Comparison of ENCODE assay signal across 18 cellular contexts in the genomic region with DNA sequence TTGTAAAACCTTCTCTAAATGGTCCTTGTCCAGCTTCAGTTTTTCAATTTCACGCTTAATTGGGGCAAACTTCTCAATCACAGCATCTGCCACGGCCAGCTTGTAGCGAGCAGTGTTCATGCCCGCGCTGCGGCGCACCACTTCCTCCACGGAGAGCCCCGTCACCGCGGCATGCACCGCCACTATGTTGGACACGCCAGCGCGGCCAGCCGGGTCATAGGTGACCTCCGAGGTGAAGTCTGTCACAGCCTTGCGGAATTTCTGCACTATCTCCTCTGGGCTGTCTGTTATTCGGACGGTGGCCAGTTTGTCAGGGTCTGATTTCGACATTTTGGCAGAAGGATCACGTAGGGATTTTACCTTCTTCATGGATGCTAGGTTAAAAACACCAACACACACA. TPM values are rescaled to one million over a fixed set of nuclear protein-coding genes. Genes with fewer than 3 reads are reported as not detected.
DNase-seq lines count a peak whose midpoint lies in the region; ATAC-seq and TF ChIP-seq lines count a peak whose summit lies in the region.
"Had no signal": no experiment of that assay in that cellular context is flagged by ENCODE, and none has a peak within 500 bp of the region (broad histone marks: within the 10 kb centered on the region; RNA-seq: fewer than 3 reads in every experiment).

No MANE protein-coding gene starts in this region.

- ATAC-seq in GM21529 (IDR thresholded peaks at IDR 0.05; ENCODE audit: unreplicated experiment) (no peak), HG03196 (IDR thresholded peaks at IDR 0.05; ENCODE audit: unreplicated experiment) (no peak)
- ATAC-seq: HCT116 had no signal

- no peak overlapping the region for H3K56ac ChIP-seq in H9 (ENCODE audit: insufficient read length, low read depth, low read length)

- no peak overlapping the region for H2AK5ac ChIP-seq in H9 (ENCODE audit: insufficient read length, low read length)
- no peak overlapping the region for H2AK5ac ChIP-seq in trophoblast cell (ENCODE audit: low read length)

- no peak overlapping the region for H2BK15ac ChIP-seq in H9 (ENCODE audit: low read depth, low read length)

- peaks cover 0 to 3% of the 10 kb centered on the region in 2 experiments for H3K36me3 ChIP-seq in trophoblast cell (ENCODE audit: control insufficient read depth in 1 of 2, insufficient read depth in 2 of 2, low read length in 2 of 2)
- H3K36me3 ChIP-seq: BE2C had no signal

- no peak overlapping the region for H2BK5ac ChIP-seq in H9 (ENCODE audit: insufficient read length, low read length)
- no peak overlapping the region for H2BK5ac ChIP-seq in trophoblast cell (ENCODE audit: low read depth, low read length, poor library complexity)

- no peaks in the 10 kb centered on the region for H4K20me1 ChIP-seq in H9 (ENCODE audit: control insufficient read depth, insufficient read depth, insufficient read length)
- H4K20me1 ChIP-seq: BLaER1 treated with 17β-estradiol and CSF1 and Interleukin-3, amounts not matched to agents 10 nM and 100 nM had no signal

- no peaks in the 10 kb centered on the region for H3K79me1 ChIP-seq in H9 (ENCODE audit: insufficient read depth, low read depth, low read length, poor library complexity, severe bottlenecking)
- H3K79me1 ChIP-seq in trophoblast cell (ENCODE audit: low read length), result no peaks in the 10 kb centered on the region

- H3K4ac ChIP-seq in H9 (ENCODE audit: low read depth, low read length) (no peak overlapping the region), trophoblast cell (ENCODE audit: low read depth, low read length) (no peak overlapping the region)

- TF ChIP-seq CTCF in H9 (conservative IDR thresholded peaks at IDR 0.05), result no peak

- no peak overlapping the region for H3K18ac ChIP-seq in H9 (ENCODE audit: insufficient read length, low read depth, low read length)
- no peak overlapping the region for H3K18ac ChIP-seq in trophoblast cell (ENCODE audit: low read length)

- H3K27me3 Mint-ChIP-seq in H9 (ENCODE audit: low read depth), result no peaks in the 10 kb centered on the region
- H3K27me3 Mint-ChIP-seq: CD4-positive, alpha-beta T cell; CD8-positive, alpha-beta memory T cell had no signal

- H3K27ac ChIP-seq in H9 (ENCODE audit: insufficient read length, low read depth, low read length) (no peak overlapping the region), trophoblast cell (ENCODE audit: low read depth, low read length) (no peak overlapping the region)
- H3K27ac ChIP-seq: BLaER1 treated with 17β-estradiol and CSF1 and Interleukin-3, amounts not matched to agents 10 nM and 100 nM; GM23248 had no signal

- H2AFZ ChIP-seq in H9 (ENCODE audit: low read length) (no peak overlapping the region), trophoblast cell (ENCODE audit: insufficient read depth, low read length, poor library complexity) (no peak overlapping the region)
- H2AFZ ChIP-seq: GM23248 had no signal

- H3K9ac ChIP-seq in H9 (ENCODE audit: extremely low read depth, insufficient read length, low read length) (no peak overlapping the region), trophoblast cell (ENCODE audit: low read length) (no peak overlapping the region)
- H3K9ac ChIP-seq: BLaER1 treated with 17β-estradiol and CSF1 and Interleukin-3, amounts not matched to agents 10 nM and 100 nM; GM23248 had no signal

- H3K23ac ChIP-seq in H9 (ENCODE audit: insufficient read length, low read depth, low read length) (no peak overlapping the region), trophoblast cell (ENCODE audit: low read length) (no peak overlapping the region)

- H4K91ac ChIP-seq in H9 (ENCODE audit: insufficient read length, low read depth, low read length) (no peak overlapping the region), trophoblast cell (ENCODE audit: low read depth, low read length) (no peak overlapping the region)

- no peak overlapping the region for H3K4me2 ChIP-seq in H9 (ENCODE audit: insufficient read depth, insufficient read length, low read length)
- no peak overlapping the region for H3K4me2 ChIP-seq in trophoblast cell (ENCODE audit: low read length)
- H3K4me2 ChIP-seq: BLaER1 treated with 17β-estradiol and CSF1 and Interleukin-3, amounts not matched to agents 10 nM and 100 nM had no signal

- H4K5ac ChIP-seq in H9 (ENCODE audit: insufficient read length, low read depth, low read length), result no peak overlapping the region

- no peaks in the 10 kb centered on the region for H3K79me2 ChIP-seq in H9 (ENCODE audit: insufficient read depth, low read length)
- H3K79me2 ChIP-seq in trophoblast cell (ENCODE audit: control insufficient read depth, insufficient read depth, low read length, poor library complexity), result no peaks in the 10 kb centered on the region

- H3K4me3 Mint-ChIP-seq in H9, result no peak overlapping the region
- H3K4me3 Mint-ChIP-seq: CD14-positive monocyte; CD4-positive, alpha-beta T cell; CD8-positive, alpha-beta memory T cell had no signal

- H3K4me1 ChIP-seq in H9 (ENCODE audit: insufficient read depth, low read length), result no peaks in the 10 kb centered on the region
- peaks cover 0 to 2% of the 10 kb centered on the region in 2 experiments for H3K4me1 ChIP-seq in trophoblast cell (ENCODE audit: control insufficient read depth in 1 of 2, insufficient read depth in 2 of 2, low read length in 2 of 2)
- H3K4me1 ChIP-seq: BE2C; BLaER1 treated with 17β-estradiol and CSF1 and Interleukin-3, amounts not matched to agents 10 nM and 100 nM had no signal

- no peaks in the 10 kb centered on the region for H3K9me3 ChIP-seq in H9 (ENCODE audit: control insufficient read depth, low read depth, low read length)
- no peaks in the 10 kb centered on the region for H3K9me3 ChIP-seq in trophoblast cell (ENCODE audit: insufficient read depth, low read depth, low read length)
- H3K9me3 ChIP-seq: BE2C had no signal

- H2BK120ac ChIP-seq in H9 (ENCODE audit: low read depth, low read length, poor library complexity, severe bottlenecking), result no peak overlapping the region
- H2BK120ac ChIP-seq in trophoblast cell (ENCODE audit: insufficient read depth, low read length, poor library complexity), result no peak overlapping the region

- no peaks in the 10 kb centered on the region for H3K4me1 Mint-ChIP-seq in H9
- H3K4me1 Mint-ChIP-seq: CD14-positive monocyte; CD8-positive, alpha-beta memory T cell had no signal

- no peak overlapping the region for H4K12ac ChIP-seq in trophoblast cell (ENCODE audit: low read depth, low read length)

- DNase-seq in D341Med (ENCODE audit: low spot score), result peak; percentile 32
- DNase-seq in H9, result no peak
- DNase-seq in trophoblast cell, result peak; percentile 62 to 87
- DNase-seq in 8988T, result no peak
- DNase-seq: AML-193; BE2C; CD4-positive, alpha-beta T cell; CD8-positive, alpha-beta memory T cell; DMS53; DMS79 treated with DMSO at 0.1 percent for 48 hours; GF-D8; GM23248; H7 had no signal

- H4K8ac ChIP-seq in H9 (replicated peaks; ENCODE audit: insufficient read length, low read depth, low read length) (no peak overlapping the region), trophoblast cell (ENCODE audit: low read depth, low read length) (no peak overlapping the region)

- H3K23me2 ChIP-seq in H9 (ENCODE audit: insufficient read length, low read depth, low read length, poor library complexity, severe bottlenecking), result no peaks in the 10 kb centered on the region

- H2BK12ac ChIP-seq in H9 (ENCODE audit: insufficient read length, low read depth, low read length), result no peak overlapping the region
- H2BK12ac ChIP-seq in trophoblast cell (ENCODE audit: low read length), result no peak overlapping the region

- H3T11ph ChIP-seq in H9 (ENCODE audit: low read length), result no peak overlapping the region

- no peak overlapping the region for H2BK20ac ChIP-seq in H9 (ENCODE audit: low read depth, low read length, poor library complexity, severe bottlenecking)

- no peaks in the 10 kb centered on the region; the same call in 1 of the 2 replicates for H3K27me3 ChIP-seq in H9 (ENCODE audit: insufficient read depth, low read length)
- H3K27me3 ChIP-seq in trophoblast cell (ENCODE audit: insufficient read depth, low read length), result no peaks in the 10 kb centered on the region
- H3K27me3 ChIP-seq: BE2C; BLaER1 treated with 17β-estradiol and CSF1 and Interleukin-3, amounts not matched to agents 10 nM and 100 nM had no signal

- H3K14ac ChIP-seq in H9 (ENCODE audit: insufficient read depth, low read length) (0 out of 2 replicates have a peak overlapping the region, but pooled peaks have one; percentile 35), trophoblast cell (ENCODE audit: low read length) (no peak overlapping the region)

- H3K27ac Mint-ChIP-seq in H9, result no peak overlapping the region
- H3K27ac Mint-ChIP-seq: CD14-positive monocyte; CD4-positive, alpha-beta T cell; CD8-positive, alpha-beta memory T cell had no signal

- no CpG with 5 or more reads among the region's 22 CpGs for WGBS in H9 (ENCODE audit: extremely low coverage, insufficient read length, low lambda C conversion rate)
- WGBS in trophoblast cell (ENCODE audit: extremely low coverage, insufficient coverage, insufficient read length), result no CpG with 5 or more reads among the region's 22 CpGs

- no peak overlapping the region for H3K4me3 ChIP-seq in trophoblast cell (ENCODE audit: low read depth, low read length)
- H3K4me3 ChIP-seq: BLaER1 treated with 17β-estradiol and CSF1 and Interleukin-3, amounts not matched to agents 10 nM and 100 nM; GM23248 had no signal

- H3K9me3 Mint-ChIP-seq in H9, result 0 out of 5 replicates have a peak, but pooled peaks cover 0 to 3% of the 10 kb centered on the region in 2 experiments
- H3K9me3 Mint-ChIP-seq: CD4-positive, alpha-beta T cell had no signal

- no peaks in the 10 kb centered on the region for H3K36me3 Mint-ChIP-seq in H9 (ENCODE audit: insufficient read depth in 1 of 3, low read depth in 3 of 3)

RNA-seq across cellular contexts. Expression of a gene that starts 44.8 kb away (rescaled TPM):
- total RNA-seq in H9 (2021), result 0.07 TPM in 1 of 2 replicates, not detected in the other
- polyA plus RNA-seq in trophoblast cell (2013), result 0.83 and 1.0 TPM in 2 replicates
- total RNA-seq: CD4-positive, alpha-beta T cell; CD8-positive, alpha-beta memory T cell had no signal
- polyA plus RNA-seq: CD14-positive monocyte; CD8-positive, alpha-beta memory T cell had no signal

Comparison
In these comparisons a context has a peak if more than half of its experiments do, and no peak if none do; other contexts are left out.
1. DNase-seq: peak in D341Med (single experiment) and trophoblast cell (2 of 2); none in H9 (single experiment) and 8988T (single experiment).